In the genomic region with DNA sequence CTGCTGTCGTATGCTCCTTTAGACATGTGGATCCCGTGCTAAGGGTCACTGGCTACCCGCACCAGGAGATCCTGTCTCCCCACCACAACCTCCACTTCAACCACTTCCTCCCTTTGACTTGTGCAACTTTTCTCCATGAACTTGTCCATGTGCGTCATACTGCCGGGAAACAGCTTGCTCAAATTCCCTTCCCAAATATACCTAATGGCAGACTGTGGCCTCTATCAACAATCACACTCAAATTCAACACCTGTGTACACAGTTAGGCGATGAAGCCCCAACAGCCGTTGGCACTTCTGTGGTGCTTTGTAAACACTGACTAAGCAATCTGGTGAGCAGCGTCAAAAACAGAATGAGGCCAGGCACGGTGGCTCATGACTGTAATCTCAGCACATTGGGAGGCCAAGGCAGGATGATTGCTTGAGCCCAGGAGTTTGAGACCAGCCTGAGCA, we compare ENCODE assay signal across 10 cellular contexts. TPM values are rescaled to one million over a fixed set of nuclear protein-coding genes. Genes with fewer than 3 reads are reported as not detected.
DNase-seq lines count a peak whose midpoint lies in the region; ATAC-seq and TF ChIP-seq lines count a peak whose summit lies in the region.
"Had no signal": no experiment of that assay in that cellular context is flagged by ENCODE, and none has a peak within 500 bp of the region (broad histone marks: within the 10 kb centered on the region; RNA-seq: fewer than 3 reads in every experiment).

No MANE protein-coding gene starts in this region.

- intact Hi-C loops in lower lobe of right lung (cut with DNase I) = no loop called here

- TF ChIP-seq CTCF in lower lobe of right lung (IDR thresholded peaks at IDR 0.05) = no peak
- TF ChIP-seq CTCF in right atrium auricular region (IDR thresholded peaks at IDR 0.05) = no peak

- H3K27ac ChIP-seq in lower lobe of right lung (no peak overlapping the region), right atrium auricular region (no peak overlapping the region)

- no peaks in the 10 kb centered on the region for H3K9me3 ChIP-seq in lower lobe of right lung
- H3K9me3 ChIP-seq in right atrium auricular region = no peaks in the 10 kb centered on the region

- H3K4me3 ChIP-seq in lower lobe of right lung = no peak overlapping the region
- H3K4me3 ChIP-seq in right atrium auricular region = no peak overlapping the region
- H3K4me3 ChIP-seq: skin epidermis had no signal

- H3K4me1 ChIP-seq in lower lobe of right lung = no peaks in the 10 kb centered on the region
- H3K4me1 ChIP-seq in right atrium auricular region = no peaks in the 10 kb centered on the region

- H3K27me3 ChIP-seq in lower lobe of right lung (ENCODE audit: low read depth) (no peaks in the 10 kb centered on the region), right atrium auricular region (no peaks in the 10 kb centered on the region)

- DNase-seq in NCI-H1092 treated with DMSO at 0.1 percent for 48 hours (lab: John Stamatoyannopoulos, UW) (peak; percentile 84), SKM-1 (lab: John Stamatoyannopoulos, UW; ENCODE audit: unreplicated experiment) (peak; percentile 23), lower lobe of right lung (peak; percentile 50), NK-92 (lab: John Stamatoyannopoulos, UW; ENCODE audit: unreplicated experiment) (no peak), medulla oblongata (ENCODE audit: extremely low spot score) (no peak), right atrium auricular region (ENCODE audit: low spot score) (no peak)
- DNase-seq in stimulated activated naive CD4-positive, alpha-beta T cell (lab: John Stamatoyannopoulos, UW) = no peak
- DNase-seq: activated CD4-positive, CD25-positive, alpha-beta regulatory T cell treated with anti-CD3 and anti-CD28 coated beads, Interleukin-2, amount 50 U/mL, for 72 hours had no signal

- peak; percentile 29 for ATAC-seq in GM18870 (IDR thresholded peaks at IDR 0.05; ENCODE audit: unreplicated experiment)
- peak; percentile 89 to 90 for ATAC-seq in lower lobe of right lung

- H3K36me3 ChIP-seq in lower lobe of right lung (no peaks in the 10 kb centered on the region), right atrium auricular region (no peaks in the 10 kb centered on the region)

RNA-seq across cellular contexts. Expression of gene CD99L2, which starts 49.5 kb away (rescaled TPM):
- 33.2 TPM for total RNA-seq in lower lobe of right lung
- 10 to 100 TPM; 66.0 to 72.0 TPM for total RNA-seq in right atrium auricular region

Comparison
In these comparisons a context has a peak if more than half of its experiments do, and no peak if none do; other contexts are left out.
1. DNase-seq: peak in NCI-H1092 treated with DMSO at 0.1 percent for 48 hours (single experiment), SKM-1 (single experiment) and lower lobe of right lung (single experiment); none in NK-92 (single experiment), medulla oblongata (single experiment), right atrium auricular region (single experiment) and stimulated activated naive CD4-positive, alpha-beta T cell (0 of 6).